Comparison of ENCODE assay signal across 8 cellular contexts in the genomic region with DNA sequence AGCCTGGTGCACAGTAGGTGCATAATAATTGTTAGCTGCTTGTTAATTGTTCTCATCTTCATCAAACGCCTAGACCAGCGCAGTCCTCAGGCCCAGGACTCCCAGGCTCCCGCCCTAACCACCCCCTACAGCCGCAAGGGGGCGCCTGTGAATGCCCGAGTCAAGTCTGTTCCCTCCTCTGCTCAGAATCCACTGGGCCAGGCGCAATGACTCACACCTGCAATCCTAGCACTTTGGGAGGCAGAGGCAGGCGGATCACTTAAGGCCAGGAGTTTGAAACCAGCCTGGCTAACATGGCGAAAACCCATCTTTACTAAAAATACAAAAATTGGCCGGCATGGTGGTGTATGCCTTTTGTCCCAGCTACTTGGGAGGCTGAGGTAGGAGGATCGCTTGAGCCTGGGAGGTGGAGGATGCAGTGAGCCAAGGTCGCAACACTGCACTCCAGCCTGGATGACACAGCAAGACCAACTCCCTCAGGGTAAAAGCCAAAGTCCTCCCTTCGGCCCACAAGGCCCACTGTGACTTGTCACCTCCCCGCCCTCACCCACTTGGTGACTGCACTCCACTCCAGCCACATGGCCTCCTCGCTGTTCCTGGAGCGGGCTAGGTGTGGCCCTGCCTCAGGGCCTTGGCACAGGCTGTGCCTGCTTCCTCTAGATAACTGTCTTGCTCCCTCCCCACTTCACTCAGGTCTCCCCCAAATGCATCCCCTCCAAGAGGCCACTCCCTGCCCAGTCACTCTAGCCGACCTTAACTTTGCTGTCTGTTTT. TPM values are rescaled to one million over a fixed set of nuclear protein-coding genes. Genes with fewer than 3 reads are reported as not detected.
DNase-seq lines count a peak whose midpoint lies in the region; ATAC-seq and TF ChIP-seq lines count a peak whose summit lies in the region.

No MANE protein-coding gene starts in this region.

- peak overlapping the region in 1 of 3 donors; percentile 29 for H3K27ac Mint-ChIP-seq in CD4-positive, CD25-positive, alpha-beta regulatory T cell

- intact Hi-C loops in Right ventricle myocardium superior (cut with DNase I): no loop called here

- H3K9me3 Mint-ChIP-seq in CD4-positive, CD25-positive, alpha-beta regulatory T cell: no peaks in the 10 kb centered on the region

- TF ChIP-seq RAD21 in SK-N-SH (IDR thresholded peaks at IDR 0.05; ENCODE audit: low read length): peak; percentile 59

- no peak for TF ChIP-seq EP300 in SK-N-SH (IDR thresholded peaks at IDR 0.05; ENCODE audit: borderline replicate concordance in 1 of 2, low read depth in 1 of 2, low read length in 1 of 2)

- H3K27me3 Mint-ChIP-seq in CD4-positive, CD25-positive, alpha-beta regulatory T cell: no peaks in the 10 kb centered on the region

- no peak overlapping the region for H3K4me2 ChIP-seq in SK-N-SH

- H3K9me2 ChIP-seq in SK-N-SH: no peaks in the 10 kb centered on the region

- H3K9ac ChIP-seq in SK-N-SH: no peak overlapping the region

- H3K4me1 Mint-ChIP-seq in CD4-positive, CD25-positive, alpha-beta regulatory T cell: peaks cover 0 to 3% (median under 1%) of the 10 kb centered on the region in 4 donors

- no peak overlapping the region for H3K4me3 Mint-ChIP-seq in CD4-positive, CD25-positive, alpha-beta regulatory T cell

- WGBS in SK-N-SH (ENCODE audit: low lambda C conversion rate): 47% methylated on average over 11 of the region's 17 CpGs

- peaks cover 25% of the 10 kb centered on the region for H3K36me3 Mint-ChIP-seq in CD4-positive, CD25-positive, alpha-beta regulatory T cell

- H3K9me3 ChIP-seq in CD4-positive, CD25-positive, alpha-beta regulatory T cell (ENCODE audit: control insufficient read depth in 2 of 2, low read length in 2 of 2): no peaks in the 10 kb centered on the region
- H3K9me3 ChIP-seq in SK-N-SH: no peaks in the 10 kb centered on the region

- no peaks in the 10 kb centered on the region for H3F3A ChIP-seq in SK-N-SH (replicated peaks; ENCODE audit: insufficient read depth)

- peak in 1 of 2 donors; percentile 34 for ATAC-seq in CD4-positive, CD25-positive, alpha-beta regulatory T cell (ENCODE audit: low read depth in 2 of 2)
- ATAC-seq in Right ventricle myocardium superior (ENCODE audit: poor library complexity) (peak; percentile 71), GM21723 (IDR thresholded peaks at IDR 0.05; ENCODE audit: unreplicated experiment) (no peak), HG03139 (IDR thresholded peaks at IDR 0.05; ENCODE audit: unreplicated experiment) (no peak)

- H2AFZ ChIP-seq in SK-N-SH (ENCODE audit: low read depth): no peak overlapping the region

- no peaks in the 10 kb centered on the region for H3K4me1 ChIP-seq in CD4-positive, CD25-positive, alpha-beta regulatory T cell (ENCODE audit: control insufficient read depth, insufficient read depth, low read length, poor library complexity, severe bottlenecking)
- peaks cover 0 to 3% of the 10 kb centered on the region in 2 experiments; a peak in 1 of 4 replicates for H3K4me1 ChIP-seq in SK-N-SH (ENCODE audit: control insufficient read depth in 1 of 2, insufficient read depth in 2 of 2, low read depth in 1 of 2, low read length in 1 of 2)

- peak; percentile 89 for TF ChIP-seq CTCF in SK-N-SH (IDR thresholded peaks at IDR 0.05)
- TF ChIP-seq CTCF in retinal pigment epithelial cell (conservative IDR thresholded peaks at IDR 0.05; ENCODE audit: low read depth, low read length): peak; percentile 82

- CTCF ChIA-PET in SK-N-SH (lab: Yijun Ruan, JAX): interaction anchor here (0.5 to 5.0 kb wide), 20 partner anchors 9 to 782 kb away, joined by 3 to 57 read pairs (median 3); a partner anchor contains a TSS

- H4K20me1 ChIP-seq in SK-N-SH (ENCODE audit: insufficient read depth): peaks cover 8% of the 10 kb centered on the region; the same call in 1 of the 2 replicates

- H3K79me2 ChIP-seq in SK-N-SH (ENCODE audit: insufficient read depth): no peaks in the 10 kb centered on the region

- H3K27me3 ChIP-seq in CD4-positive, CD25-positive, alpha-beta regulatory T cell (ENCODE audit: control insufficient read depth, insufficient read depth, low read length): no peaks in the 10 kb centered on the region
- no peaks in the 10 kb centered on the region for H3K27me3 ChIP-seq in SK-N-SH (ENCODE audit: insufficient read depth)

- no peak overlapping the region for H3K27ac ChIP-seq in CD4-positive, CD25-positive, alpha-beta regulatory T cell (ENCODE audit: insufficient read depth, low read length, poor library complexity, severe bottlenecking)
- H3K27ac ChIP-seq in SK-N-SH (ENCODE audit: low read depth in 2 of 2, low read length in 1 of 2): no peak overlapping the region

- H3K36me3 ChIP-seq in CD4-positive, CD25-positive, alpha-beta regulatory T cell (ENCODE audit: control insufficient read depth, insufficient read depth, low read length): peaks cover 9% of the 10 kb centered on the region
- peaks cover 0 to 10% of the 10 kb centered on the region in 2 experiments for H3K36me3 ChIP-seq in SK-N-SH (replicated peaks in 1 of 2; ENCODE audit: control insufficient read depth in 1 of 2, insufficient read depth in 2 of 2, low read length in 1 of 2)

- no peak overlapping the region for H3K4me3 ChIP-seq in CD4-positive, CD25-positive, alpha-beta regulatory T cell (ENCODE audit: low read depth, low read length)
- H3K4me3 ChIP-seq in SK-N-SH (ENCODE audit: low read depth in 2 of 2, low read length in 1 of 2) (no peak overlapping the region; a peak in 1 of 4 replicates), retinal pigment epithelial cell (ENCODE audit: low read length) (no peak overlapping the region)

- POLR2A ChIA-PET in SK-N-SH (lab: Yijun Ruan, JAX): no interaction called here

- DNase-seq in CD4-positive, CD25-positive, alpha-beta regulatory T cell: peak; percentile 41 to 60 (median 52)
- DNase-seq in HT-29 (ENCODE audit: low spot score): peak; percentile 53
- peak; percentile 88 for DNase-seq in SK-N-SH
- DNase-seq in activated naive CD4-positive, alpha-beta T cell treated with Interleukin-2 at 50 U/mL for 16 hours: peak; percentile 66
- DNase-seq in Right ventricle myocardium superior: peak; percentile 74
- no peak for DNase-seq in retinal pigment epithelial cell (ENCODE audit: low read depth)

TF ChIP-seq in SK-N-SH, 30 proteins besides CTCF, POLR2A, EP300 and RAD21:
- TF ChIP-seq SIN3A (IDR thresholded peaks at IDR 0.05; ENCODE audit: borderline replicate concordance, low read depth, low read length) (0 out of 2 replicates have a peak, but pooled peaks have one; percentile 28), FOSL2 (IDR thresholded peaks at IDR 0.05; ENCODE audit: borderline replicate concordance, low read depth) (peak; percentile 81), ELF1 (IDR thresholded peaks at IDR 0.05) (no peak), JUND (IDR thresholded peaks at IDR 0.05) (peak; percentile 54; the same call in 1 of the 2 replicates), SMC3 (IDR thresholded peaks at IDR 0.05; ENCODE audit: low read depth, low read length) (peak; percentile 68)

RNA-seq across cellular contexts. Expression of a gene that starts 9.1 kb away (rescaled TPM):
- total RNA-seq in CD4-positive, CD25-positive, alpha-beta regulatory T cell: 12.2 TPM
- polyA plus RNA-seq in CD4-positive, CD25-positive, alpha-beta regulatory T cell: 1 to 10 TPM; 1.3 to 2.9 (median 2.6) TPM
- 7.5 and 9.8 TPM in 2 replicates for total RNA-seq in HT-29 (2014; rRNA removed; shearing (Covaris generic))
- 14.5 and 14.7 TPM in 2 replicates for polyA plus RNA-seq in SK-N-SH (2012; rRNA removed)
- 7.2 and 10.5 TPM in 2 replicates for polyA plus RNA-seq in SK-N-SH (2012; cell fraction: cytosol; rRNA removed)
- 41.9 and 44.2 TPM in 2 replicates for polyA plus RNA-seq in SK-N-SH (2012; cell fraction: nucleus; rRNA removed)
- total RNA-seq in Right ventricle myocardium superior: 2.9 TPM

RNA-seq across cellular contexts. Expression of a gene that starts 15.7 kb away (rescaled TPM):
- not detected for total RNA-seq in CD4-positive, CD25-positive, alpha-beta regulatory T cell
- not detected for polyA plus RNA-seq in CD4-positive, CD25-positive, alpha-beta regulatory T cell
- total RNA-seq in HT-29 (2014; rRNA removed; shearing (Covaris generic)): not detected in 2 replicates
- 0.48 and 0.68 TPM in 2 replicates for polyA plus RNA-seq in SK-N-SH (2012; rRNA removed)
- 0.67 and 1.5 TPM in 2 replicates for polyA plus RNA-seq in SK-N-SH (2012; cell fraction: cytosol; rRNA removed)
- polyA plus RNA-seq in SK-N-SH (2012; cell fraction: nucleus; rRNA removed): 1.0 and 1.6 TPM in 2 replicates
- 0.62 TPM for total RNA-seq in Right ventricle myocardium superior

RNA-seq across cellular contexts. Expression of a gene that starts 32.4 kb away (rescaled TPM):
- 39.3 TPM for total RNA-seq in CD4-positive, CD25-positive, alpha-beta regulatory T cell
- 10 to 100 TPM; 27.3 to 39.2 (median 36.1) TPM for polyA plus RNA-seq in CD4-positive, CD25-positive, alpha-beta regulatory T cell
- 55.7 and 56.4 TPM in 2 replicates for total RNA-seq in HT-29 (2014; rRNA removed; shearing (Covaris generic))
- 35.6 and 43.8 TPM in 2 replicates for polyA plus RNA-seq in SK-N-SH (2012; rRNA removed)
- 20.7 and 27.9 TPM in 2 replicates for polyA plus RNA-seq in SK-N-SH (2012; cell fraction: cytosol; rRNA removed)
- 72.2 and 94.5 TPM in 2 replicates for polyA plus RNA-seq in SK-N-SH (2012; cell fraction: nucleus; rRNA removed)
- 178 TPM for total RNA-seq in Right ventricle myocardium superior

RNA-seq across cellular contexts. Expression of a gene that starts 42.1 kb away (rescaled TPM):
- not detected for total RNA-seq in CD4-positive, CD25-positive, alpha-beta regulatory T cell
- polyA plus RNA-seq in CD4-positive, CD25-positive, alpha-beta regulatory T cell: not detected
- not detected in 2 replicates for total RNA-seq in HT-29 (2014; rRNA removed; shearing (Covaris generic))
- 4.6 and 6.6 TPM in 2 replicates for polyA plus RNA-seq in SK-N-SH (2012; rRNA removed)
- 5.3 and 5.7 TPM in 2 replicates for polyA plus RNA-seq in SK-N-SH (2012; cell fraction: cytosol; rRNA removed)
- polyA plus RNA-seq in SK-N-SH (2012; cell fraction: nucleus; rRNA removed): 5.1 and 5.9 TPM in 2 replicates
- total RNA-seq in Right ventricle myocardium superior: 59.5 TPM
